Comparison of ENCODE assay signal across 7 cellular contexts in genomic region chr3:113533534-113533892, GRCh38. TPM values are rescaled to one million over a fixed set of nuclear protein-coding genes. Genes with fewer than 3 reads are reported as not detected.
DNase-seq lines count a peak whose midpoint lies in the region; ATAC-seq and TF ChIP-seq lines count a peak whose summit lies in the region.

No MANE protein-coding gene starts in this region.

- POLR2A ChIA-PET in activated CD4-positive, alpha-beta T cell treated with anti-CD3 and anti-CD28 coated beads, Interleukin-2, amount 10 ng/mL, durations not matched to agents 7 days and 5 days (lab: Charles Lee), result no interaction called here

- no peaks in the 10 kb centered on the region for H3K79me2 ChIP-seq in fibroblast of lung (ENCODE audit: control insufficient read depth, insufficient read depth, low read length)

- H3K36me3 ChIP-seq in fibroblast of lung (ENCODE audit: control insufficient read depth, insufficient read depth, low read length) (no peaks in the 10 kb centered on the region), gastrocnemius medialis (no peaks in the 10 kb centered on the region)

- H3K27me3 ChIP-seq in fibroblast of lung (ENCODE audit: control insufficient read depth, insufficient read depth, low read length) (peaks cover 46% of the 10 kb centered on the region), gastrocnemius medialis (peaks cover 22 to 29% (median 24%) of the 10 kb centered on the region in 3 donors)

- H3K4me3 Mint-ChIP-seq in activated CD4-positive, alpha-beta T cell treated with anti-CD3 and anti-CD28 coated beads, Interleukin-2, amount 10 ng/mL, durations not matched to agents 7 days and 5 days, result peak overlapping the region; percentile 98

- TF ChIP-seq POLR2A in gastrocnemius medialis (IDR thresholded peaks at IDR 0.05), result no peak

- TF ChIP-seq CTCF in fibroblast of lung (conservative IDR thresholded peaks at IDR 0.05 in 1 of 2, IDR thresholded peaks at IDR 0.05 in 1 of 2; ENCODE audit: low read depth in 1 of 2, low read length in 2 of 2), result no peak
- no peak for TF ChIP-seq CTCF in gastrocnemius medialis (IDR thresholded peaks at IDR 0.05 in 4 of 5, conservative IDR thresholded peaks at IDR 0.05 in 1 of 5)

- no peak overlapping the region for H2AFZ ChIP-seq in fibroblast of lung (ENCODE audit: low read length)

- H3K27ac Mint-ChIP-seq in activated CD4-positive, alpha-beta T cell treated with anti-CD3 and anti-CD28 coated beads, Interleukin-2, amount 10 ng/mL, durations not matched to agents 7 days and 5 days, result peak overlapping the region; percentile 99

- H3K4me3 ChIP-seq in fibroblast of lung (replicated peaks in 1 of 4; ENCODE audit: control extremely low read depth in 1 of 4, insufficient read depth in 1 of 4, low read depth in 3 of 4, low read length in 4 of 4) (peak overlapping the region in 2 of 4 experiments; percentile 48 to 54), gastrocnemius medialis (peak overlapping the region; percentile 50 to 69 (median 64))

- H3K4me2 ChIP-seq in fibroblast of lung (ENCODE audit: extremely low read depth, insufficient read depth, low read length), result peak overlapping the region; percentile 69

- no peaks in the 10 kb centered on the region for H4K20me1 ChIP-seq in fibroblast of lung (ENCODE audit: control insufficient read depth, extremely low read depth, insufficient read depth, low read length)

- H3K36me3 Mint-ChIP-seq in activated CD4-positive, alpha-beta T cell treated with anti-CD3 and anti-CD28 coated beads, Interleukin-2, amount 10 ng/mL, durations not matched to agents 7 days and 5 days (ENCODE audit: low read depth), result peaks cover 36% of the 10 kb centered on the region

- H3K27me3 Mint-ChIP-seq in activated CD4-positive, alpha-beta T cell treated with anti-CD3 and anti-CD28 coated beads, Interleukin-2, amount 10 ng/mL, durations not matched to agents 7 days and 5 days, result no peaks in the 10 kb centered on the region

- no peak overlapping the region for H3K9ac ChIP-seq in fibroblast of lung (ENCODE audit: insufficient read depth, low read length)

- peak; percentile 27 for ATAC-seq in GM18868 (IDR thresholded peaks at IDR 0.05; ENCODE audit: unreplicated experiment)
- ATAC-seq in HG02938 (IDR thresholded peaks at IDR 0.05; ENCODE audit: unreplicated experiment), result peak; percentile 25
- peak in 1 of 2 donors; percentile 23 for ATAC-seq in gastrocnemius medialis
- ATAC-seq in HG03469 (IDR thresholded peaks at IDR 0.05; ENCODE audit: unreplicated experiment), result no peak

- peak; percentile 67 for DNase-seq in activated CD4-positive, alpha-beta T cell treated with anti-CD3 and anti-CD28 coated beads, Interleukin-2, amount 10 ng/mL, durations not matched to agents 7 days and 5 days
- DNase-seq in fibroblast of lung (ENCODE audit: low read depth in 2 of 2) (no peak), gastrocnemius medialis (no peak), NCI-H1092 (lab: John Stamatoyannopoulos, UW) (no peak)

- in situ Hi-C loops in gastrocnemius medialis (cut with MboI; ENCODE audit: low sequenced_read_pairs in 4 of 4), result no loop called here

- H3K27ac ChIP-seq in fibroblast of lung (ENCODE audit: insufficient read depth, low read length) (no peak overlapping the region), gastrocnemius medialis (no peak overlapping the region)

- H3K4me1 Mint-ChIP-seq in activated CD4-positive, alpha-beta T cell treated with anti-CD3 and anti-CD28 coated beads, Interleukin-2, amount 10 ng/mL, durations not matched to agents 7 days and 5 days, result peaks cover 55% of the 10 kb centered on the region

- H3K9me3 ChIP-seq in fibroblast of lung (ENCODE audit: control insufficient read depth, insufficient read depth, low read depth, low read length) (no peaks in the 10 kb centered on the region), gastrocnemius medialis (no peaks in the 10 kb centered on the region)

- H3K9me3 Mint-ChIP-seq in activated CD4-positive, alpha-beta T cell treated with anti-CD3 and anti-CD28 coated beads, Interleukin-2, amount 10 ng/mL, durations not matched to agents 7 days and 5 days, result no peaks in the 10 kb centered on the region

- CTCF ChIA-PET in activated CD4-positive, alpha-beta T cell treated with anti-CD3 and anti-CD28 coated beads, Interleukin-2, amount 10 ng/mL, durations not matched to agents 7 days and 5 days (lab: Charles Lee), result no interaction called here

- intact Hi-C loops in gastrocnemius medialis (cut with DNase I; ENCODE audit: low total_unique reads), result no loop called here

- H3K4me1 ChIP-seq in fibroblast of lung (ENCODE audit: control insufficient read depth, extremely low read depth, insufficient read depth, low read length) (peaks cover 4% of the 10 kb centered on the region), gastrocnemius medialis (peaks cover 6 to 12% of the 10 kb centered on the region in 2 donors)

RNA-seq across cellular contexts. Expression of gene SIDT1, which starts 1.2 kb away (rescaled TPM):
- total RNA-seq in activated CD4-positive, alpha-beta T cell treated with anti-CD3 and anti-CD28 coated beads, Interleukin-2, amount 10 ng/mL, durations not matched to agents 7 days and 5 days, result 10 to 100 TPM; 31.6 TPM
- total RNA-seq in fibroblast of lung (not detected in 2 replicates), gastrocnemius medialis (under 1 TPM in 3 of 4 donors, not detected in 1; 0.13 to 0.87 (median 0.19) TPM)
- 0.01 TPM in 1 of 2 replicates, not detected in the other for polyA plus RNA-seq in fibroblast of lung
- polyA plus RNA-seq in fibroblast of lung (2012), result 0.21 TPM in 1 of 2 replicates, not detected in the other
- 0.12 TPM in 1 of 2 replicates, not detected in the other for polyA minus RNA-seq in fibroblast of lung (ENCODE audit: low replicate concordance)

RNA-seq across cellular contexts. Expression of gene SPICE1, which starts 18.6 kb away (rescaled TPM):
- 10 to 100 TPM; 15.8 to 16.0 TPM for total RNA-seq in activated CD4-positive, alpha-beta T cell treated with anti-CD3 and anti-CD28 coated beads, Interleukin-2, amount 10 ng/mL, durations not matched to agents 7 days and 5 days
- total RNA-seq in fibroblast of lung (7.3 and 9.2 TPM in 2 replicates), gastrocnemius medialis (1 to 10 TPM; 1.9 to 5.3 (median 3.4) TPM)
- polyA plus RNA-seq in fibroblast of lung, result 5.3 and 8.1 TPM in 2 replicates
- 3.5 and 4.5 TPM in 2 replicates for polyA plus RNA-seq in fibroblast of lung (2012)
- 0.96 TPM in 1 of 2 replicates, not detected in the other for polyA minus RNA-seq in fibroblast of lung (ENCODE audit: low replicate concordance)

Comparison
In these comparisons a context has a peak if more than half of its experiments do, and no peak if none do; other contexts are left out.
1. RNA of gene SIDT1, which starts 1.2 kb away (total RNA-seq): 31.6 TPM in activated CD4-positive, alpha-beta T cell treated with anti-CD3 and anti-CD28 coated beads, Interleukin-2, amount 10 ng/mL, durations not matched to agents 7 days and 5 days; 0.13 to 0.87 TPM in gastrocnemius medialis and not detected in fibroblast of lung; every median in the first group is over 10 times any median in the second.